ENCODE assay signal across 15 cellular contexts in the genomic region with DNA sequence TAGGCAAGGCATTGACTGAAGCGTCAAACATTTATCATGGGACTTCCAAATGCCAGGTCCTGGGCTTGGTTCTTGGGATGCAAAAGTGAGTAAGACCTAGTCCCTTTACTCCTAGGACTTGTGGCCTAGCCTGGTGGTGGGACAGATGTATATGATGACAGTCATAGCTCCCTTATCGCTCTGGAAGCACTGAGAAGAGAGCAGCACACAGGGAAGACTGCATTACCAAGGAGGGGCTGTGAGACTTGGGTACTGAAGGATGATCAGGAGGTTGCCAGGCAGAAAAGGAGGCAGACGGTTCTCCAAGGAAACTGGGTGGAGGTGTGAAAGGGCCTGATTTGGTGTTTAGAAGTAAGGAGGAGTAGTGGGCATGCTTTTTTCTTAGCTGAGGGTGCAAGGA. TPM values are rescaled to one million over a fixed set of nuclear protein-coding genes. Genes with fewer than 3 reads are reported as not detected.
DNase-seq lines count a peak whose midpoint lies in the region; ATAC-seq, FAIRE-seq and TF ChIP-seq lines count a peak whose summit lies in the region.
"Had no signal": no experiment of that assay in that cellular context is flagged by ENCODE, and none has a peak within 500 bp of the region (broad histone marks: within the 10 kb centered on the region; RNA-seq: fewer than 3 reads in every experiment).

No MANE protein-coding gene starts in this region.

- H3K4me3 Mint-ChIP-seq in astrocyte (ENCODE audit: unreplicated experiment): peak overlapping the region; percentile 13
- H3K4me3 Mint-ChIP-seq: memory B cell had no signal

- H3K36me3 Mint-ChIP-seq in astrocyte (ENCODE audit: low read depth, unreplicated experiment): peaks cover 52% of the 10 kb centered on the region
- H3K36me3 Mint-ChIP-seq: memory B cell had no signal

- H3K4me1 Mint-ChIP-seq in astrocyte (ENCODE audit: low read depth, unreplicated experiment): peaks cover 70% of the 10 kb centered on the region
- H3K4me1 Mint-ChIP-seq: memory B cell had no signal

- FAIRE-seq in astrocyte (lab: Jason Lieb, UNC): no peak
- FAIRE-seq: GM12891 had no signal

- H3K4me1 ChIP-seq in right cardiac atrium (ENCODE audit: control insufficient read depth, insufficient read depth, low read length) (peaks cover 42% of the 10 kb centered on the region), astrocyte (ENCODE audit: insufficient read depth, low read length) (peaks cover 62% of the 10 kb centered on the region), mucosa of rectum (ENCODE audit: control insufficient read depth in 2 of 2, insufficient read depth in 2 of 2, low read length in 2 of 2) (peaks cover 62 to 77% of the 10 kb centered on the region in 2 donors), vagina (peaks cover 63% of the 10 kb centered on the region)
- H3K4me1 ChIP-seq: BE2C had no signal

- no peak for TF ChIP-seq CTCF in astrocyte (IDR thresholded peaks at IDR 0.05; ENCODE audit: insufficient read depth, low read depth, low read length)
- TF ChIP-seq CTCF in vagina (IDR thresholded peaks at IDR 0.05): no peak

- H3K27ac ChIP-seq in right cardiac atrium (ENCODE audit: low read length) (peak overlapping the region; percentile 20), astrocyte (ENCODE audit: low read depth, low read length) (peak overlapping the region; percentile 67), mucosa of rectum (ENCODE audit: low read depth in 2 of 2, low read length in 2 of 2) (peak overlapping the region; percentile 85 to 91), vagina (peak overlapping the region; percentile 47)

- no peaks in the 10 kb centered on the region for H3K27me3 Mint-ChIP-seq in astrocyte (ENCODE audit: low read depth, unreplicated experiment)

- H3K9me3 ChIP-seq in right cardiac atrium (ENCODE audit: control insufficient read depth, low read length): no peaks in the 10 kb centered on the region
- no peaks in the 10 kb centered on the region for H3K9me3 ChIP-seq in astrocyte (ENCODE audit: insufficient read depth, low read depth, low read length)
- no peaks in the 10 kb centered on the region for H3K9me3 ChIP-seq in mucosa of rectum (ENCODE audit: control insufficient read depth in 2 of 2, low read length in 2 of 2)
- no peaks in the 10 kb centered on the region for H3K9me3 ChIP-seq in vagina
- H3K9me3 ChIP-seq: adrenal gland, BE2C, thyroid gland had no signal

- no peak overlapping the region for H3K4me3 ChIP-seq in right cardiac atrium (ENCODE audit: low read length)
- no peak overlapping the region for H3K4me3 ChIP-seq in astrocyte (ENCODE audit: insufficient read depth, low read depth, low read length)
- H3K4me3 ChIP-seq in mucosa of rectum (ENCODE audit: low read length in 2 of 2): peak overlapping the region in 1 of 2 donors; percentile 38
- no peak overlapping the region for H3K4me3 ChIP-seq in vagina
- H3K4me3 ChIP-seq: adrenal gland, thyroid gland had no signal

- H3K79me2 ChIP-seq in astrocyte (ENCODE audit: insufficient read depth, low read length): peaks cover 88% of the 10 kb centered on the region

- TF ChIP-seq POLR2A in vagina (IDR thresholded peaks at IDR 0.05): no peak

- H3K4me2 ChIP-seq in astrocyte (ENCODE audit: low read length): peak overlapping the region; percentile 2

- no peaks in the 10 kb centered on the region for H3K9me3 Mint-ChIP-seq in astrocyte (ENCODE audit: unreplicated experiment)
- H3K9me3 Mint-ChIP-seq: memory B cell had no signal

- H3K36me3 ChIP-seq in astrocyte (ENCODE audit: insufficient read depth, low read length): peaks cover 55% of the 10 kb centered on the region
- H3K36me3 ChIP-seq in mucosa of rectum (ENCODE audit: control insufficient read depth in 2 of 2, insufficient read depth in 2 of 2, low read length in 2 of 2): peaks cover 7% of the 10 kb centered on the region in 2 donors
- H3K36me3 ChIP-seq in vagina: no peaks in the 10 kb centered on the region
- H3K36me3 ChIP-seq: adrenal gland, BE2C, thyroid gland had no signal

- no peak for ATAC-seq in right cardiac atrium
- ATAC-seq in Right ventricle myocardium inferior: no peak
- ATAC-seq: HCT116 had no signal

- intact Hi-C loops in right cardiac atrium (cut with DNase I) (no loop called here), Right ventricle myocardium inferior (cut with DNase I) (no loop called here), vagina (cut with DNase I) (no loop called here)

- H3K9ac ChIP-seq in astrocyte (ENCODE audit: low read length) (peak overlapping the region; percentile 48), mucosa of rectum (ENCODE audit: low read depth in 1 of 2, low read length in 2 of 2) (peak overlapping the region in 1 of 2 donors; percentile 20)

- no peak overlapping the region for H2AFZ ChIP-seq in astrocyte (ENCODE audit: low read depth, low read length)

- 78% methylated on average over 3 of the region's 3 CpGs for WGBS in right cardiac atrium

- peaks cover 60% of the 10 kb centered on the region for H4K20me1 ChIP-seq in astrocyte (ENCODE audit: insufficient read depth, low read length)

- no peaks in the 10 kb centered on the region for H3K27me3 ChIP-seq in right cardiac atrium (ENCODE audit: control insufficient read depth, insufficient read depth)
- no peaks in the 10 kb centered on the region for H3K27me3 ChIP-seq in astrocyte (ENCODE audit: insufficient read depth, low read length)
- H3K27me3 ChIP-seq in mucosa of rectum (ENCODE audit: control insufficient read depth in 2 of 2, insufficient read depth in 2 of 2, low read length in 2 of 2): no peaks in the 10 kb centered on the region
- H3K27me3 ChIP-seq in vagina: no peaks in the 10 kb centered on the region
- H3K27me3 ChIP-seq: adrenal gland, BE2C, thyroid gland had no signal

- DNase-seq in right cardiac atrium: no peak
- no peak for DNase-seq in Right ventricle myocardium inferior (ENCODE audit: missing footprints)
- no peak for DNase-seq in astrocyte (ENCODE audit: low read depth)
- DNase-seq in vagina (ENCODE audit: extremely low spot score in 2 of 2): no peak
- no peak for DNase-seq in CD1c-positive myeloid dendritic cell (ENCODE audit: extremely low spot score)
- no peak for DNase-seq in retina
- no peak for DNase-seq in stimulated activated CD4-positive, alpha-beta T cell treated with anti-CD3 and anti-CD28 coated beads, Interleukin-2, amount 100 ng/mL, for 24 hours
- DNase-seq: adrenal gland, BE2C, NCI-H2029, thyroid gland had no signal

- no peak overlapping the region for H3K27ac Mint-ChIP-seq in astrocyte (ENCODE audit: unreplicated experiment)
- H3K27ac Mint-ChIP-seq: memory B cell had no signal

RNA-seq across cellular contexts. Expression of a gene that starts 32.5 kb away (rescaled TPM):
- total RNA-seq in right cardiac atrium: 100 to 1,000 TPM in 1 of 4 donors, 10 to 100 TPM in 3; 92.1 to 115 (median 95.1) TPM
- 62.9 TPM for polyA plus RNA-seq in right cardiac atrium
- 42.0 TPM for total RNA-seq in Right ventricle myocardium inferior
- total RNA-seq in astrocyte: 357 and 471 TPM in 2 replicates
- 41.7 TPM for total RNA-seq in vagina

Comparison
In these comparisons a context has a peak if more than half of its experiments do, and no peak if none do; other contexts are left out.
1. H3K27ac ChIP-seq: peak in every context shown above with its lines; median percentile 88 in mucosa of rectum; 67 in astrocyte; 47 in vagina; 20 in right cardiac atrium.